In genomic region chr14:103101257-103101963, GRCh38 we compare ENCODE assay signal across 25 cellular contexts. TPM values are rescaled to one million over a fixed set of nuclear protein-coding genes. Genes with fewer than 3 reads are reported as not detected.
"Had no signal": no experiment of that assay in that cellular context is flagged by ENCODE, and none has a peak within 500 bp of the region (broad histone marks: within the 10 kb centered on the region; RNA-seq: fewer than 3 reads in every experiment).

No MANE protein-coding gene starts in this region.

- H3K4me3 ChIP-seq: lung, prostate gland, stomach had no signal

- H3K27ac ChIP-seq: dorsolateral prefrontal cortex, prostate gland had no signal

- H3K4me3 Mint-ChIP-seq: activated CD4-positive, alpha-beta memory T cell treated with anti-CD3 and anti-CD28 coated beads for 36 hours; activated naive CD8-positive, alpha-beta T cell; activated T-helper 1 cell treated with anti-CD3 and anti-CD28 coated beads, Interleukin-12 subunit alpha, Interleukin-12 subunit beta, Interleukin-2, Interleukin-4 antibody, amounts not matched to agents 30 ng/mL and 10 ng/mL and 1 ng/mL, durations not matched to agents 14 hours and 24 hours and 36 hours; mesothelial cell of epicardium; natural killer cell treated with Interleukin-12 subunit alpha and Interleukin-12 subunit beta and Interleukin-15 and Interleukin-18, amount 100 ng/mL, for 72 hours; WTC11 had no signal

- H3K9me3 ChIP-seq: prostate gland, stomach had no signal

- H3K27ac Mint-ChIP-seq: activated CD4-positive, alpha-beta memory T cell treated with anti-CD3 and anti-CD28 coated beads for 36 hours; activated naive CD8-positive, alpha-beta T cell; activated T-helper 1 cell treated with anti-CD3 and anti-CD28 coated beads, Interleukin-12 subunit alpha, Interleukin-12 subunit beta, Interleukin-2, Interleukin-4 antibody, amounts not matched to agents 30 ng/mL and 10 ng/mL and 1 ng/mL, durations not matched to agents 14 hours and 24 hours and 36 hours; mesothelial cell of epicardium; natural killer cell treated with Interleukin-12 subunit alpha and Interleukin-12 subunit beta and Interleukin-15 and Interleukin-18, amount 100 ng/mL, for 72 hours; WTC11 had no signal

- H3K9me3 Mint-ChIP-seq: activated CD4-positive, alpha-beta memory T cell treated with anti-CD3 and anti-CD28 coated beads for 36 hours; activated T-helper 1 cell treated with anti-CD3 and anti-CD28 coated beads, Interleukin-12 subunit alpha, Interleukin-12 subunit beta, Interleukin-2, Interleukin-4 antibody, amounts not matched to agents 30 ng/mL and 10 ng/mL and 1 ng/mL, durations not matched to agents 14 hours and 24 hours and 36 hours; mesothelial cell of epicardium; natural killer cell treated with Interleukin-12 subunit alpha and Interleukin-12 subunit beta and Interleukin-15 and Interleukin-18, amount 100 ng/mL, for 72 hours; WTC11 had no signal

- H3K36me3 ChIP-seq: prostate gland, stomach had no signal

- FAIRE-seq: small intestine, TTC549 had no signal

- DNase-seq: activated CD4-positive, alpha-beta memory T cell treated with anti-CD3 and anti-CD28 coated beads for 36 hours; activated CD4-positive, alpha-beta T cell treated with anti-CD3 and anti-CD28 coated beads for 4 hours; activated T-cell treated with anti-CD3 and anti-CD28 coated beads for 4 hours; dorsolateral prefrontal cortex; foreskin melanocyte; glutamatergic neuron; hypothalamus; islet precursor cell; small intestine; stimulated activated CD4-positive, alpha-beta T cell treated with anti-CD3 and anti-CD28 coated beads, Interleukin-15, amount 100 ng/mL, for 24 hours; stimulated activated CD4-positive, alpha-beta T cell treated with anti-CD3 and anti-CD28 coated beads, Interleukin-2, amount 100 ng/mL, for 48 hours; stomach; T-helper 2 cell; trophoblast cell had no signal

- H3K36me3 Mint-ChIP-seq: activated CD4-positive, alpha-beta memory T cell treated with anti-CD3 and anti-CD28 coated beads for 36 hours; activated naive CD8-positive, alpha-beta T cell; mesothelial cell of epicardium; natural killer cell treated with Interleukin-12 subunit alpha and Interleukin-12 subunit beta and Interleukin-15 and Interleukin-18, amount 100 ng/mL, for 72 hours; WTC11 had no signal

- ATAC-seq: natural killer cell treated with Interleukin-12 subunit alpha and Interleukin-12 subunit beta and Interleukin-15 and Interleukin-18, amount 100 ng/mL, for 72 hours; WTC11 had no signal

RNA-seq across cellular contexts. Expression of gene EXOC3L4, which starts 6.9 kb away (rescaled TPM):
- total RNA-seq: activated CD4-positive, alpha-beta memory T cell treated with anti-CD3 and anti-CD28 coated beads for 36 hours; activated T-helper 1 cell treated with anti-CD3 and anti-CD28 coated beads, Interleukin-12 subunit alpha, Interleukin-12 subunit beta, Interleukin-2, Interleukin-4 antibody, amounts not matched to agents 30 ng/mL and 10 ng/mL and 1 ng/mL, durations not matched to agents 14 hours and 24 hours and 36 hours; mesothelial cell of epicardium; natural killer cell treated with Interleukin-12 subunit alpha and Interleukin-12 subunit beta and Interleukin-15 and Interleukin-18, amount 100 ng/mL, for 72 hours; temporal lobe had no signal

RNA-seq across cellular contexts. Expression of gene LBHD2, which starts 17.4 kb away (rescaled TPM):
- total RNA-seq: activated CD4-positive, alpha-beta memory T cell treated with anti-CD3 and anti-CD28 coated beads for 36 hours; activated T-helper 1 cell treated with anti-CD3 and anti-CD28 coated beads, Interleukin-12 subunit alpha, Interleukin-12 subunit beta, Interleukin-2, Interleukin-4 antibody, amounts not matched to agents 30 ng/mL and 10 ng/mL and 1 ng/mL, durations not matched to agents 14 hours and 24 hours and 36 hours; epithelial cell of proximal tubule; left lobe of liver; lung; mesothelial cell of epicardium; natural killer cell treated with Interleukin-12 subunit alpha and Interleukin-12 subunit beta and Interleukin-15 and Interleukin-18, amount 100 ng/mL, for 72 hours; stomach; temporal lobe; WTC11 had no signal
- polyA plus RNA-seq: small intestine, stomach had no signal
